Comparison of ENCODE assay signal across 10 cellular contexts in genomic region chr2:128394004-128394730, GRCh38.
"Had no signal": no experiment of that assay in that cellular context is flagged by ENCODE, and none has a peak within 500 bp of the region (broad histone marks: within the 10 kb centered on the region; RNA-seq: fewer than 3 reads in every experiment).

No MANE protein-coding gene starts in this region.

- H3K36me3 Mint-ChIP-seq: naive B cell; stimulated activated memory B cell treated with anti-CD40 and anti-IgM and Interleukin-4, amounts not matched to agents 10 μg/mL and 1 μg/mL and 100 μg/mL, for 72 hours had no signal

- H3K79me2 ChIP-seq: hepatocyte had no signal

- H3K27me3 Mint-ChIP-seq: stimulated activated memory B cell treated with anti-CD40 and anti-IgM and Interleukin-4, amounts not matched to agents 10 μg/mL and 1 μg/mL and 100 μg/mL, for 72 hours had no signal

- H3K4me3 Mint-ChIP-seq: activated T-cell treated with anti-CD3 and anti-CD28 coated beads, Interleukin-2, amount 50 U/mL, for 4 hours; naive B cell; stimulated activated memory B cell treated with anti-CD40 and anti-IgM and Interleukin-4, amounts not matched to agents 10 μg/mL and 1 μg/mL and 100 μg/mL, for 72 hours had no signal

- H3K27ac ChIP-seq: gastroesophageal sphincter, hepatocyte, neutrophil had no signal

- DNase-seq: activated T-cell treated with anti-CD3 and anti-CD28 coated beads, Interleukin-2, amount 50 U/mL, for 4 hours; cortex of kidney; effector CD8-positive, alpha-beta T cell; naive B cell; stimulated activated CD4-positive, alpha-beta T cell treated with anti-CD3 and anti-CD28 coated beads, Interleukin-1b, Interleukin-23, amount 100 ng/mL, for 48 hours had no signal

- ATAC-seq: activated CD4-positive, CD25-positive, alpha-beta regulatory T cell treated with anti-CD3 and anti-CD28 coated beads, Interleukin-2, amount 50 U/mL, for 24 hours; activated T-cell treated with anti-CD3 and anti-CD28 coated beads, Interleukin-2, amount 50 U/mL, for 4 hours; gastroesophageal sphincter; stimulated activated memory B cell treated with anti-CD40 and anti-IgM and Interleukin-4, amounts not matched to agents 10 μg/mL and 1 μg/mL and 100 μg/mL, for 72 hours had no signal

- H3K27me3 ChIP-seq: gastroesophageal sphincter, hepatocyte, neutrophil had no signal

- H3K4me1 ChIP-seq: gastroesophageal sphincter had no signal

- H3K9me3 ChIP-seq: gastroesophageal sphincter, neutrophil had no signal

- H3K4me1 Mint-ChIP-seq: naive B cell; stimulated activated memory B cell treated with anti-CD40 and anti-IgM and Interleukin-4, amounts not matched to agents 10 μg/mL and 1 μg/mL and 100 μg/mL, for 72 hours had no signal

- H3K27ac Mint-ChIP-seq: naive B cell; stimulated activated memory B cell treated with anti-CD40 and anti-IgM and Interleukin-4, amounts not matched to agents 10 μg/mL and 1 μg/mL and 100 μg/mL, for 72 hours had no signal

- H2AFZ ChIP-seq: hepatocyte had no signal

- H3K9me3 Mint-ChIP-seq: activated T-cell treated with anti-CD3 and anti-CD28 coated beads, Interleukin-2, amount 50 U/mL, for 4 hours; naive B cell; stimulated activated memory B cell treated with anti-CD40 and anti-IgM and Interleukin-4, amounts not matched to agents 10 μg/mL and 1 μg/mL and 100 μg/mL, for 72 hours had no signal

- H3K4me3 ChIP-seq: gastroesophageal sphincter, hepatocyte had no signal

- H3K4me2 ChIP-seq: hepatocyte had no signal

- H3K36me3 ChIP-seq: gastroesophageal sphincter, neutrophil had no signal
